8 cellular contexts compared by ENCODE assay signal in genomic region chr2:207734264-207734635, GRCh38. TPM values are rescaled to one million over a fixed set of nuclear protein-coding genes. Genes with fewer than 3 reads are reported as not detected.
DNase-seq lines count a peak whose midpoint lies in the region; ATAC-seq and TF ChIP-seq lines count a peak whose summit lies in the region.

No MANE protein-coding gene starts in this region.

- H3K4me2 ChIP-seq in DOHH2 (ENCODE audit: low read length) (no peak overlapping the region), neuronal stem cell (ENCODE audit: insufficient read depth, low read length, poor library complexity, severe bottlenecking) (no peak overlapping the region)

- peak; percentile 32 to 34 for DNase-seq in Kasumi-1 (lab: John Stamatoyannopoulos, UW)
- peak; percentile 58 to 76 for DNase-seq in cardiac fibroblast (ENCODE audit: low read depth in 2 of 2)
- no peak for DNase-seq in nephron progenitor cell
- DNase-seq in stimulated activated effector memory CD8-positive, alpha-beta T cell treated with anti-CD3 and anti-CD28 coated beads, Interleukin-12 subunit alpha, Interleukin-12 subunit beta, amount 100 ng/mL, for 72 hours (ENCODE audit: low spot score in 2 of 2) = no peak
- no peak for DNase-seq in neuronal stem cell (ENCODE audit: low spot score)
- DNase-seq in NCI-H345 treated with DMSO at 0.1 percent for 48 hours (lab: John Stamatoyannopoulos, UW; ENCODE audit: unreplicated experiment) = no peak
- no peak for DNase-seq in NCI-H526 treated with DMSO at 0.1 percent for 48 hours (lab: John Stamatoyannopoulos, UW)

- no peak overlapping the region for H2BK5ac ChIP-seq in neuronal stem cell (ENCODE audit: low read length)

- H2BK120ac ChIP-seq in neuronal stem cell (ENCODE audit: low read depth, low read length) = no peak overlapping the region

- H3F3A ChIP-seq in DOHH2 (ENCODE audit: control insufficient read depth, insufficient read depth) = peaks cover 5% of the 10 kb centered on the region; the same call in 1 of the 2 replicates

- no peak for ATAC-seq in stimulated activated effector memory CD8-positive, alpha-beta T cell treated with anti-CD3 and anti-CD28 coated beads, Interleukin-12 subunit alpha, Interleukin-12 subunit beta, amount 100 ng/mL, for 72 hours

- no peak overlapping the region for H3K4me3 Mint-ChIP-seq in nephron progenitor cell
- H3K4me3 Mint-ChIP-seq in stimulated activated effector memory CD8-positive, alpha-beta T cell treated with anti-CD3 and anti-CD28 coated beads, Interleukin-12 subunit alpha, Interleukin-12 subunit beta, amount 100 ng/mL, for 72 hours = no peak overlapping the region

- H3K27me3 ChIP-seq in DOHH2 (ENCODE audit: control insufficient read depth, low read length) = no peaks in the 10 kb centered on the region
- no peaks in the 10 kb centered on the region for H3K27me3 ChIP-seq in neuronal stem cell (ENCODE audit: control insufficient read depth in 3 of 3, insufficient read depth in 3 of 3, low read depth in 1 of 3, low read length in 3 of 3)

- H3K14ac ChIP-seq in neuronal stem cell (ENCODE audit: low read length) = no peak overlapping the region

- no peaks in the 10 kb centered on the region for H3K27me3 Mint-ChIP-seq in nephron progenitor cell (ENCODE audit: low read depth, poor library complexity)

- H3K9ac ChIP-seq in neuronal stem cell (ENCODE audit: low read depth, low read length, poor library complexity) = no peak overlapping the region

- H3K27ac ChIP-seq in DOHH2 (ENCODE audit: low read depth, low read length) = no peak overlapping the region
- H3K27ac ChIP-seq in neuronal stem cell (replicated peaks; ENCODE audit: low read length) = no peak overlapping the region

- TF ChIP-seq CTCF in DOHH2 (IDR thresholded peaks at IDR 0.05; ENCODE audit: low read depth, low read length, poor library complexity, severe bottlenecking) (peak; percentile 45), cardiac fibroblast (IDR thresholded peaks at IDR 0.05; ENCODE audit: low read depth, low read length) (peak; percentile 65), nephron progenitor cell (IDR thresholded peaks at IDR 0.05) (peak; percentile 22)

- no peak overlapping the region for H4K8ac ChIP-seq in neuronal stem cell (ENCODE audit: low read depth, low read length)

- peaks cover 6% of the 10 kb centered on the region for H3K4me1 ChIP-seq in DOHH2 (ENCODE audit: control insufficient read depth, low read length)
- no peaks in the 10 kb centered on the region for H3K4me1 ChIP-seq in neuronal stem cell (ENCODE audit: control insufficient read depth in 2 of 2, insufficient read depth in 1 of 2, low read depth in 1 of 2, low read length in 2 of 2)

- no peak overlapping the region for H3K4ac ChIP-seq in neuronal stem cell (ENCODE audit: low read length)

- H3K36me3 Mint-ChIP-seq in nephron progenitor cell (ENCODE audit: low read depth) = peaks cover 28% of the 10 kb centered on the region
- H3K36me3 Mint-ChIP-seq in stimulated activated effector memory CD8-positive, alpha-beta T cell treated with anti-CD3 and anti-CD28 coated beads, Interleukin-12 subunit alpha, Interleukin-12 subunit beta, amount 100 ng/mL, for 72 hours = peaks cover 18% of the 10 kb centered on the region

- H3K79me2 ChIP-seq in DOHH2 (ENCODE audit: control insufficient read depth, low read length) = no peaks in the 10 kb centered on the region

- no peak overlapping the region for H2BK12ac ChIP-seq in neuronal stem cell (ENCODE audit: low read length)

- no peak overlapping the region for H3K23ac ChIP-seq in neuronal stem cell (ENCODE audit: low read depth, low read length, poor library complexity)

- no peak overlapping the region for H4K91ac ChIP-seq in neuronal stem cell (ENCODE audit: low read depth, low read length, poor library complexity)

- no peak overlapping the region for H2BK15ac ChIP-seq in neuronal stem cell (ENCODE audit: low read length)

- H3K9me3 ChIP-seq in DOHH2 (ENCODE audit: control insufficient read depth, insufficient read depth, low read length) = no peaks in the 10 kb centered on the region
- no peaks in the 10 kb centered on the region for H3K9me3 ChIP-seq in neuronal stem cell (replicated peaks in 1 of 2; ENCODE audit: control insufficient read depth in 2 of 2, insufficient read depth in 1 of 2, low read depth in 1 of 2, low read length in 2 of 2)

- H3K36me3 ChIP-seq in DOHH2 (ENCODE audit: control insufficient read depth, low read length) = peaks cover 12% of the 10 kb centered on the region
- H3K36me3 ChIP-seq in neuronal stem cell (replicated peaks in 1 of 2; ENCODE audit: control insufficient read depth in 2 of 2, insufficient read depth in 2 of 2, low read length in 2 of 2) = peaks cover 6 to 23% of the 10 kb centered on the region in 2 donors

- no peaks in the 10 kb centered on the region for H3K9me2 ChIP-seq in DOHH2 (replicated peaks; ENCODE audit: control insufficient read depth, low read length)

- no peaks in the 10 kb centered on the region for H3K9me3 Mint-ChIP-seq in nephron progenitor cell
- no peaks in the 10 kb centered on the region for H3K9me3 Mint-ChIP-seq in stimulated activated effector memory CD8-positive, alpha-beta T cell treated with anti-CD3 and anti-CD28 coated beads, Interleukin-12 subunit alpha, Interleukin-12 subunit beta, amount 100 ng/mL, for 72 hours

- no CpG with 5 or more reads among the region's 3 CpGs for WGBS in neuronal stem cell (ENCODE audit: extremely low coverage in 2 of 2, insufficient read length in 2 of 2, insufficient replicate concordance in 1 of 2), 2 donors

- no peak overlapping the region for H3K27ac Mint-ChIP-seq in nephron progenitor cell
- H3K27ac Mint-ChIP-seq in stimulated activated effector memory CD8-positive, alpha-beta T cell treated with anti-CD3 and anti-CD28 coated beads, Interleukin-12 subunit alpha, Interleukin-12 subunit beta, amount 100 ng/mL, for 72 hours = no peak overlapping the region

- H3K79me1 ChIP-seq in neuronal stem cell (ENCODE audit: low read depth, low read length) = no peaks in the 10 kb centered on the region

- H2AFZ ChIP-seq in neuronal stem cell (ENCODE audit: low read length) = no peak overlapping the region

- H3K18ac ChIP-seq in neuronal stem cell (ENCODE audit: low read length) = no peak overlapping the region

- H4K20me1 ChIP-seq in DOHH2 (ENCODE audit: control insufficient read depth, insufficient read depth, low read depth, low read length) = no peaks in the 10 kb centered on the region

- no peak overlapping the region for H2AK5ac ChIP-seq in neuronal stem cell (ENCODE audit: low read depth, low read length)

- no peak overlapping the region for H3K4me3 ChIP-seq in DOHH2 (ENCODE audit: low read length)
- H3K4me3 ChIP-seq in cardiac fibroblast (replicated peaks in 1 of 2; ENCODE audit: low read depth in 2 of 2, low read length in 2 of 2) = no peak overlapping the region
- H3K4me3 ChIP-seq in neuronal stem cell (ENCODE audit: low read length in 2 of 2) = no peak overlapping the region

- H3K4me1 Mint-ChIP-seq in nephron progenitor cell = no peaks in the 10 kb centered on the region
- H3K4me1 Mint-ChIP-seq in stimulated activated effector memory CD8-positive, alpha-beta T cell treated with anti-CD3 and anti-CD28 coated beads, Interleukin-12 subunit alpha, Interleukin-12 subunit beta, amount 100 ng/mL, for 72 hours = no peaks in the 10 kb centered on the region

RNA-seq across cellular contexts. Expression of gene CCNYL1, which starts 22.8 kb away (rescaled TPM):
- polyA plus RNA-seq in neuronal stem cell (2013, experiment 1 of 2) = 24.1 TPM
- polyA plus RNA-seq in neuronal stem cell (2013, experiment 2 of 2) = 23.5 TPM

RNA-seq across cellular contexts. Expression of gene FZD5, which starts 35.5 kb away (rescaled TPM):
- polyA plus RNA-seq in neuronal stem cell (2013, experiment 1 of 2) = 267 TPM
- 274 TPM for polyA plus RNA-seq in neuronal stem cell (2013, experiment 2 of 2)

Comparison
In these comparisons a context has a peak if more than half of its experiments do, and no peak if none do; other contexts are left out.
1. DNase-seq: peak in Kasumi-1 (2 of 2) and cardiac fibroblast (2 of 2); none in nephron progenitor cell (single experiment), stimulated activated effector memory CD8-positive, alpha-beta T cell treated with anti-CD3 and anti-CD28 coated beads, Interleukin-12 subunit alpha, Interleukin-12 subunit beta, amount 100 ng/mL, for 72 hours (0 of 2), neuronal stem cell (single experiment), NCI-H345 treated with DMSO at 0.1 percent for 48 hours (single experiment) and NCI-H526 treated with DMSO at 0.1 percent for 48 hours (single experiment).
2. Peak in every context shown above with its lines, with median percentiles within 50 percentile points of each other: CTCF ChIP-seq.